20 cellular contexts compared by ENCODE assay signal in genomic region chr20:45947110-45947866, GRCh38. TPM values are rescaled to one million over a fixed set of nuclear protein-coding genes. Genes with fewer than 3 reads are reported as not detected.
DNase-seq lines count a peak whose midpoint lies in the region; ATAC-seq, FAIRE-seq and TF ChIP-seq lines count a peak whose summit lies in the region.
"Had no signal": no experiment of that assay in that cellular context is flagged by ENCODE, and none has a peak within 500 bp of the region (broad histone marks: within the 10 kb centered on the region; RNA-seq: fewer than 3 reads in every experiment).

No MANE protein-coding gene starts in this region.

- H3K4me3 ChIP-seq in liver (ENCODE audit: low read depth in 1 of 3, low read length in 3 of 3) = no peak overlapping the region
- no peak overlapping the region for H3K4me3 ChIP-seq in stomach
- H3K4me3 ChIP-seq: dorsolateral prefrontal cortex, heart left ventricle, MG63, SJCRH30 had no signal

- intact Hi-C loops in stomach (cut with DNase I; ENCODE audit: low total_unique reads) = no loop called here

- no peak overlapping the region for H3K9ac ChIP-seq in liver (ENCODE audit: low read depth in 1 of 2, low read length in 2 of 2)

- DNase-seq in activated naive CD4-positive, alpha-beta T cell treated with anti-CD3 and anti-CD28 coated beads, Interleukin-2, amount 50 U/mL, for 72 hours (ENCODE audit: low spot score in 2 of 2) = no peak
- no peak for DNase-seq in activated naive CD4-positive, alpha-beta T cell treated with anti-CD3 and anti-CD28 coated beads, Interleukin-2, amount 50 U/mL, for 16 hours
- no peak for DNase-seq in T-helper 17 cell
- DNase-seq in stomach = no peak
- DNase-seq in frontal cortex (ENCODE audit: low spot score in 2 of 2) = no peak
- DNase-seq: DND-41; dorsolateral prefrontal cortex; MG63; naive thymus-derived CD4-positive, alpha-beta T cell; NCI-H226; SJCRH30; stimulated activated CD4-positive, alpha-beta T cell treated with anti-CD3 and anti-CD28 coated beads, Interleukin-12 subunit alpha, Interleukin-12 subunit beta, amount 100 ng/mL, for 4 hours had no signal

- H3K4me1 Mint-ChIP-seq in T-helper 17 cell = peaks cover 18% of the 10 kb centered on the region
- H3K4me1 Mint-ChIP-seq: brain had no signal

- TF ChIP-seq POLR2A in stomach (IDR thresholded peaks at IDR 0.05) = no peak

- ATAC-seq in activated naive CD4-positive, alpha-beta T cell treated with anti-CD3 and anti-CD28 coated beads, Interleukin-2, amount 50 U/mL, for 72 hours = no peak
- ATAC-seq in T-helper 17 cell = no peak
- ATAC-seq in GM21723 (IDR thresholded peaks at IDR 0.05; ENCODE audit: unreplicated experiment) = no peak
- ATAC-seq in HG03135 (IDR thresholded peaks at IDR 0.05; ENCODE audit: unreplicated experiment) = no peak

- TF ChIP-seq CTCF in liver (IDR thresholded peaks at IDR 0.05; ENCODE audit: low read depth, low read length, missing input control) (no peak), stomach (IDR thresholded peaks at IDR 0.05) (no peak)

- no peaks in the 10 kb centered on the region for H3K9me3 ChIP-seq in T-helper 17 cell (ENCODE audit: control insufficient read depth, low read length, poor library complexity, severe bottlenecking)
- no peaks in the 10 kb centered on the region for H3K9me3 ChIP-seq in liver (ENCODE audit: control insufficient read depth in 4 of 4, low read length in 3 of 4)
- H3K9me3 ChIP-seq in stomach = no peaks in the 10 kb centered on the region
- H3K9me3 ChIP-seq: heart left ventricle, MG63, SJCRH30 had no signal

- TF ChIP-seq EP300 in stomach (IDR thresholded peaks at IDR 0.05) = no peak

- peak overlapping the region; percentile 44 to 69 for H3K27ac Mint-ChIP-seq in activated naive CD4-positive, alpha-beta T cell treated with anti-CD3 and anti-CD28 coated beads, Interleukin-2, amount 50 U/mL, for 72 hours
- peak overlapping the region; percentile 80 for H3K27ac Mint-ChIP-seq in T-helper 17 cell

- no peaks in the 10 kb centered on the region for H3K27me3 ChIP-seq in liver (ENCODE audit: control insufficient read depth in 4 of 4, insufficient read depth in 4 of 4, low read length in 3 of 4)
- no peaks in the 10 kb centered on the region for H3K27me3 ChIP-seq in stomach
- H3K27me3 ChIP-seq: dorsolateral prefrontal cortex, heart left ventricle, MG63, SJCRH30 had no signal

- H3K4me1 ChIP-seq in liver (ENCODE audit: control insufficient read depth in 4 of 4, insufficient read depth in 4 of 4, low read length in 3 of 4) (peaks cover 5 to 16% (median 12%) of the 10 kb centered on the region in 4 donors), stomach (peaks cover 0 to 27% (median 16%) of the 10 kb centered on the region in 4 donors)

- H3K36me3 ChIP-seq in liver (ENCODE audit: control insufficient read depth in 4 of 4, insufficient read depth in 3 of 4, low read depth in 1 of 4, low read length in 3 of 4) (peaks cover 18 to 83% (median 42%) of the 10 kb centered on the region in 4 donors), stomach (peaks cover 89 to 100% (median 100%) of the 10 kb centered on the region in 4 donors)

- no peaks in the 10 kb centered on the region for H3K27me3 Mint-ChIP-seq in T-helper 17 cell
- H3K27me3 Mint-ChIP-seq: brain; CD8-positive, alpha-beta memory T cell; naive thymus-derived CD4-positive, alpha-beta T cell; stimulated activated memory B cell treated with anti-CD40 and anti-IgM and Interleukin-4, amounts not matched to agents 10 μg/mL and 1 μg/mL and 100 μg/mL, for 72 hours had no signal

- no peak overlapping the region for H3K4me3 Mint-ChIP-seq in T-helper 17 cell
- H3K4me3 Mint-ChIP-seq: brain; stimulated activated memory B cell treated with anti-CD40 and anti-IgM and Interleukin-4, amounts not matched to agents 10 μg/mL and 1 μg/mL and 100 μg/mL, for 72 hours had no signal

- no peak for FAIRE-seq in frontal cortex (lab: Jason Lieb, UNC)
- FAIRE-seq: urothelium cell line had no signal

- H3K27ac ChIP-seq in liver (ENCODE audit: low read depth in 1 of 2, low read length in 2 of 2) (peak overlapping the region; percentile 87 to 92), stomach (peak overlapping the region in 3 of 5 donors; percentile 56 to 80 (median 69))
- H3K27ac ChIP-seq: SJCRH30 had no signal

- H3K9me3 Mint-ChIP-seq in activated naive CD4-positive, alpha-beta T cell treated with anti-CD3 and anti-CD28 coated beads, Interleukin-2, amount 50 U/mL, for 72 hours = no peaks in the 10 kb centered on the region
- H3K9me3 Mint-ChIP-seq: brain; CD8-positive, alpha-beta memory T cell; naive thymus-derived CD4-positive, alpha-beta T cell; stimulated activated memory B cell treated with anti-CD40 and anti-IgM and Interleukin-4, amounts not matched to agents 10 μg/mL and 1 μg/mL and 100 μg/mL, for 72 hours had no signal

- no peak for TF ChIP-seq RAD21 in liver (IDR thresholded peaks at IDR 0.05)

- 93% methylated on average over 29 of the region's 29 CpGs for WGBS in liver
- WGBS in stomach, 5 donors = 82 to 97% (median 86%) methylated on average over 5 to 29 of the region's 29 CpGs

- H3K36me3 Mint-ChIP-seq in activated naive CD4-positive, alpha-beta T cell treated with anti-CD3 and anti-CD28 coated beads, Interleukin-2, amount 50 U/mL, for 72 hours = peaks cover 0 to 20% of the 10 kb centered on the region in 2 donors
- H3K36me3 Mint-ChIP-seq in T-helper 17 cell (ENCODE audit: low read depth) = no peaks in the 10 kb centered on the region

TF ChIP-seq in liver, 16 proteins besides CTCF, POLR2A, EP300 and RAD21 (continues in another document):
- no peak for TF ChIP-seq GABPA (IDR thresholded peaks at IDR 0.05 in 1 of 2, conservative IDR thresholded peaks at IDR 0.05 in 1 of 2)
- TF ChIP-seq, protein P1, sequence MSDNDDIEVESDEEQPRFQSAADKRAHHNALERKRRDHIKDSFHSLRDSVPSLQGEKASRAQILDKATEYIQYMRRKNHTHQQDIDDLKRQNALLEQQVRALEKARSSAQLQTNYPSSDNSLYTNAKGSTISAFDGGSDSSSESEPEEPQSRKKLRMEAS (IDR thresholded peaks at IDR 0.05) = no peak
- TF ChIP-seq FOXA1 (IDR thresholded peaks at IDR 0.05) = no peak
- no peak for TF ChIP-seq HNF4G (IDR thresholded peaks at IDR 0.05)
- TF ChIP-seq, protein P2, sequence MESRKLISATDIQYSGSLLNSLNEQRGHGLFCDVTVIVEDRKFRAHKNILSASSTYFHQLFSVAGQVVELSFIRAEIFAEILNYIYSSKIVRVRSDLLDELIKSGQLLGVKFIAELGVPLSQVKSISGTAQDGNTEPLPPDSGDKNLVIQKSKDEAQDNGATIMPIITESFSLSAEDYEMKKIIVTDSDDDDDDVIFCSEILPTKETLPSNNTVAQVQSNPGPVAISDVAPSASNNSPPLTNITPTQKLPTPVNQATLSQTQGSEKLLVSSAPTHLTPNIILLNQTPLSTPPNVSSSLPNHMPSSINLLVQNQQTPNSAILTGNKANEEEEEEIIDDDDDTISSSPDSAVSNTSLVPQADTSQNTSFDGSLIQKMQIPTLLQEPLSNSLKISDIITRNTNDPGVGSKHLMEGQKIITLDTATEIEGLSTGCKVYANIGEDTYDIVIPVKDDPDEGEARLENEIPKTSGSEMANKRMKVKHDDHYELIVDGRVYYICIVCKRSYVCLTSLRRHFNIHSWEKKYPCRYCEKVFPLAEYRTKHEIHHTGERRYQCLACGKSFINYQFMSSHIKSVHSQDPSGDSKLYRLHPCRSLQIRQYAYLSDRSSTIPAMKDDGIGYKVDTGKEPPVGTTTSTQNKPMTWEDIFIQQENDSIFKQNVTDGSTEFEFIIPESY (IDR thresholded peaks at IDR 0.05) = no peak

RNA-seq across cellular contexts. Expression of gene PCIF1, which starts 12.8 kb away (rescaled TPM):
- total RNA-seq in activated naive CD4-positive, alpha-beta T cell treated with anti-CD3 and anti-CD28 coated beads, Interleukin-2, amount 50 U/mL, for 72 hours = 10 to 100 TPM; 31.8 to 51.0 TPM
- total RNA-seq in T-helper 17 cell = 10 to 100 TPM; 72.4 to 73.7 TPM
- total RNA-seq in liver = 10 to 100 TPM; 11.5 TPM
- polyA plus RNA-seq in liver = 10 to 100 TPM in 1 of 2 donors, 1 to 10 TPM in 1; 9.2 to 12.4 TPM
- 10 to 100 TPM; 22.2 to 41.4 (median 32.5) TPM for total RNA-seq in stomach
- 10 to 100 TPM; 21.0 to 25.1 (median 21.1) TPM for polyA plus RNA-seq in stomach
- 9.0 TPM for total RNA-seq in frontal cortex

RNA-seq across cellular contexts. Expression of gene ZNF335, which starts 24.7 kb away (rescaled TPM):
- total RNA-seq in activated naive CD4-positive, alpha-beta T cell treated with anti-CD3 and anti-CD28 coated beads, Interleukin-2, amount 50 U/mL, for 72 hours = 10 to 100 TPM; 31.0 to 62.6 TPM
- total RNA-seq in T-helper 17 cell (100 to 1,000 TPM in 1 of 2 donors, 10 to 100 TPM in 1; 95.1 to 129 TPM), liver (10 to 100 TPM in 1 of 2 donors, 1 to 10 TPM in 1; 9.1 to 14.6 TPM), stomach (10 to 100 TPM in 4 of 5 donors, 1 to 10 TPM in 1; 8.3 to 72.3 (median 38.5) TPM), frontal cortex (12.6 TPM)
- polyA plus RNA-seq in liver (1 to 10 TPM; 3.0 to 4.1 TPM), stomach (10 to 100 TPM in 1 of 3 donors, 1 to 10 TPM in 2; 7.2 to 12.0 (median 9.3) TPM)

RNA-seq across cellular contexts. Expression of gene PLTP, which starts 35.3 kb away (rescaled TPM):
- total RNA-seq in activated naive CD4-positive, alpha-beta T cell treated with anti-CD3 and anti-CD28 coated beads, Interleukin-2, amount 50 U/mL, for 72 hours = 10 to 100 TPM; 11.0 to 12.9 TPM
- total RNA-seq in T-helper 17 cell (1 to 10 TPM in 1 of 2 donors, not detected in 1; 1.5 TPM), liver (10 to 100 TPM; 66.5 to 69.5 TPM), stomach (100 to 1,000 TPM in 2 of 5 donors, 10 to 100 TPM in 3; 22.0 to 313 (median 70.1) TPM), frontal cortex (19.2 TPM)
- polyA plus RNA-seq in liver (10 to 100 TPM; 22.5 to 54.9 TPM), stomach (10 to 100 TPM; 51.5 to 58.6 (median 53.2) TPM)
- polyA plus RNA-seq: naive thymus-derived CD4-positive, alpha-beta T cell had no signal

RNA-seq across cellular contexts. Expression of gene CTSA, which starts 56.2 kb away (rescaled TPM):
- 10 to 100 TPM; 55.6 to 98.5 TPM for total RNA-seq in activated naive CD4-positive, alpha-beta T cell treated with anti-CD3 and anti-CD28 coated beads, Interleukin-2, amount 50 U/mL, for 72 hours
- 100 to 1,000 TPM; 121 to 200 TPM for total RNA-seq in T-helper 17 cell
- total RNA-seq in liver = 10 to 100 TPM; 45.6 to 48.1 TPM
- polyA plus RNA-seq in liver = 100 to 1,000 TPM; 105 to 151 TPM
- total RNA-seq in stomach = 100 to 1,000 TPM in 3 of 5 donors, 10 to 100 TPM in 2; 29.9 to 292 (median 132) TPM
- 10 to 100 TPM; 30.1 to 66.9 (median 48.4) TPM for polyA plus RNA-seq in stomach
- 14.7 TPM for total RNA-seq in frontal cortex

RNA-seq across cellular contexts. Expression of gene NEURL2, which starts 56.3 kb away (rescaled TPM):
- 1 to 10 TPM; 1.5 to 3.4 TPM for total RNA-seq in activated naive CD4-positive, alpha-beta T cell treated with anti-CD3 and anti-CD28 coated beads, Interleukin-2, amount 50 U/mL, for 72 hours
- 1 to 10 TPM; 1.5 to 2.1 TPM for total RNA-seq in T-helper 17 cell
- 10 to 100 TPM in 1 of 2 donors, 1 to 10 TPM in 1; 4.1 to 14.5 TPM for total RNA-seq in liver
- 1 to 10 TPM; 3.7 to 6.2 TPM for polyA plus RNA-seq in liver
- total RNA-seq in stomach = 10 to 100 TPM in 2 of 5 donors, 1 to 10 TPM in 2, not detected in 1; 3.9 to 29.9 (median 9.6) TPM
- 1 to 10 TPM; 3.3 to 3.8 (median 3.7) TPM for polyA plus RNA-seq in stomach
- total RNA-seq in frontal cortex = 3.3 TPM
